8 cellular contexts compared by ENCODE assay signal in genomic region chr3:54427951-54428871, GRCh38.
DNase-seq lines count a peak whose midpoint lies in the region; ATAC-seq and TF ChIP-seq lines count a peak whose summit lies in the region.

No MANE protein-coding gene starts in this region.

- no peak overlapping the region for H3K27ac Mint-ChIP-seq in WTC11
- no peak overlapping the region for H3K27ac Mint-ChIP-seq in stimulated activated naive B cell treated with anti-CD40 and anti-IgM and Interleukin-4, amounts not matched to agents 10 μg/mL and 1 μg/mL and 100 μg/mL, for 72 hours

- POLR2A ChIA-PET in WTC11 (lab: Charles Lee): no interaction called here

- TF ChIP-seq CTCF in WTC11 (IDR thresholded peaks at IDR 0.05): peak; percentile 48; the same call in 1 of the 2 replicates

- H3K4me1 Mint-ChIP-seq in WTC11: peaks cover 21% of the 10 kb centered on the region
- no peaks in the 10 kb centered on the region for H3K4me1 Mint-ChIP-seq in stimulated activated naive B cell treated with anti-CD40 and anti-IgM and Interleukin-4, amounts not matched to agents 10 μg/mL and 1 μg/mL and 100 μg/mL, for 72 hours

- no peaks in the 10 kb centered on the region for H3K9me3 Mint-ChIP-seq in WTC11
- no peaks in the 10 kb centered on the region for H3K9me3 Mint-ChIP-seq in stimulated activated naive B cell treated with anti-CD40 and anti-IgM and Interleukin-4, amounts not matched to agents 10 μg/mL and 1 μg/mL and 100 μg/mL, for 72 hours

- CTCF ChIA-PET in WTC11 (lab: Charles Lee): interaction anchor here (0.7 to 2.6 kb wide), 17 partner anchors 8 to 977 kb away, joined by 3 to 15 read pairs (median 4); no protein-coding TSS in a partner anchor

- no peaks in the 10 kb centered on the region for H3K36me3 Mint-ChIP-seq in WTC11
- no peaks in the 10 kb centered on the region for H3K36me3 Mint-ChIP-seq in stimulated activated naive B cell treated with anti-CD40 and anti-IgM and Interleukin-4, amounts not matched to agents 10 μg/mL and 1 μg/mL and 100 μg/mL, for 72 hours

- ATAC-seq in GM21529 (IDR thresholded peaks at IDR 0.05; ENCODE audit: unreplicated experiment) (peak; percentile 59), WTC11 (peak; percentile 56), GM21360 (IDR thresholded peaks at IDR 0.05; ENCODE audit: unreplicated experiment) (no peak)
- ATAC-seq in stimulated activated naive B cell treated with anti-CD40 and anti-IgM and Interleukin-4, amounts not matched to agents 10 μg/mL and 1 μg/mL and 100 μg/mL, for 72 hours (replicated peaks): no peak

- peak; percentile 77 for DNase-seq in COLO829 (ENCODE audit: low spot score)
- peak; percentile 13 for DNase-seq in NCI-H2029 (lab: John Stamatoyannopoulos, UW)
- DNase-seq in WTC11 (ENCODE audit: low spot score): peak; percentile 71
- peak; percentile 95 for DNase-seq in fibroblast of peridontal ligament (ENCODE audit: extremely low read depth)
- DNase-seq in non-pigmented ciliary epithelial cell (ENCODE audit: low read depth): peak; percentile 66
- DNase-seq in stimulated activated naive B cell treated with anti-CD40 and anti-IgM and Interleukin-4, amounts not matched to agents 10 μg/mL and 1 μg/mL and 100 μg/mL, for 72 hours: no peak

- no peaks in the 10 kb centered on the region for H3K27me3 Mint-ChIP-seq in WTC11 (ENCODE audit: low read depth)
- H3K27me3 Mint-ChIP-seq in stimulated activated naive B cell treated with anti-CD40 and anti-IgM and Interleukin-4, amounts not matched to agents 10 μg/mL and 1 μg/mL and 100 μg/mL, for 72 hours: no peaks in the 10 kb centered on the region

- H3K4me3 Mint-ChIP-seq in WTC11: no peak overlapping the region
- no peak overlapping the region for H3K4me3 Mint-ChIP-seq in stimulated activated naive B cell treated with anti-CD40 and anti-IgM and Interleukin-4, amounts not matched to agents 10 μg/mL and 1 μg/mL and 100 μg/mL, for 72 hours

TF ChIP-seq in WTC11, 78 proteins besides CTCF, POLR2A, EP300 and RAD21:
- no peak for TF ChIP-seq ATF3 (CRISPR knock-in tag; conservative IDR thresholded peaks at IDR 0.05)
- TF ChIP-seq ZNF138 (CRISPR knock-in tag; conservative IDR thresholded peaks at IDR 0.05): no peak
- no peak for TF ChIP-seq FOXP4 (CRISPR knock-in tag; IDR thresholded peaks at IDR 0.05)
- no peak for TF ChIP-seq MYBL2 (CRISPR knock-in tag; IDR thresholded peaks at IDR 0.05)
- no peak for TF ChIP-seq ETV6 (CRISPR knock-in tag; IDR thresholded peaks at IDR 0.05)
- no peak for TF ChIP-seq NFYB (CRISPR knock-in tag; conservative IDR thresholded peaks at IDR 0.05; ENCODE audit: low read depth)
- TF ChIP-seq CREM (CRISPR knock-in tag; IDR thresholded peaks at IDR 0.05): no peak
- TF ChIP-seq USF2 (CRISPR knock-in tag; IDR thresholded peaks at IDR 0.05): no peak
- no peak for TF ChIP-seq EMX1 (CRISPR knock-in tag; IDR thresholded peaks at IDR 0.05)
- no peak for TF ChIP-seq ZBTB43 (CRISPR knock-in tag; IDR thresholded peaks at IDR 0.05)
- TF ChIP-seq ATF2 (CRISPR knock-in tag; IDR thresholded peaks at IDR 0.05; ENCODE audit: borderline replicate concordance, low read depth): no peak
- no peak for TF ChIP-seq E2F5 (CRISPR knock-in tag; IDR thresholded peaks at IDR 0.05)

Comparison
In these comparisons a context has a peak if more than half of its experiments do, and no peak if none do; other contexts are left out.
1. ATAC-seq: peak in GM21529 (single experiment) and WTC11 (single experiment); none in GM21360 (single experiment) and stimulated activated naive B cell treated with anti-CD40 and anti-IgM and Interleukin-4, amounts not matched to agents 10 μg/mL and 1 μg/mL and 100 μg/mL, for 72 hours (0 of 2).